24 cellular contexts compared by ENCODE assay signal in genomic region chr2:26170795-26171194, GRCh38. TPM values are rescaled to one million over a fixed set of nuclear protein-coding genes. Genes with fewer than 3 reads are reported as not detected.
DNase-seq lines count a peak whose midpoint lies in the region; FAIRE-seq and TF ChIP-seq lines count a peak whose summit lies in the region.
"Had no signal": no experiment of that assay in that cellular context is flagged by ENCODE, and none has a peak within 500 bp of the region (broad histone marks: within the 10 kb centered on the region; RNA-seq: fewer than 3 reads in every experiment).

No MANE protein-coding gene starts in this region.

- H3K9me3 ChIP-seq in transverse colon, result no peaks in the 10 kb centered on the region
- H3K9me3 ChIP-seq: MG63, pancreas, thyroid gland had no signal

- H3K4me1 Mint-ChIP-seq in activated naive CD4-positive, alpha-beta T cell treated with anti-CD3 and anti-CD28 coated beads, Interleukin-2, amount 50 U/mL, for 24 hours, result peaks cover 17% of the 10 kb centered on the region
- H3K4me1 Mint-ChIP-seq in glutamatergic neuron (ENCODE audit: low read depth, unreplicated experiment) (peaks cover 10% of the 10 kb centered on the region), neural crest cell (peaks cover 16% of the 10 kb centered on the region)

- H3K36me3 ChIP-seq in transverse colon, result no peaks in the 10 kb centered on the region
- H3K36me3 ChIP-seq: cardiac muscle cell, MG63, pancreas, thyroid gland had no signal

- H3K36me3 Mint-ChIP-seq in activated naive CD4-positive, alpha-beta T cell treated with anti-CD3 and anti-CD28 coated beads, Interleukin-2, amount 50 U/mL, for 24 hours, result no peaks in the 10 kb centered on the region
- H3K36me3 Mint-ChIP-seq in glutamatergic neuron (ENCODE audit: unreplicated experiment) (no peaks in the 10 kb centered on the region), neural crest cell (ENCODE audit: low read depth) (no peaks in the 10 kb centered on the region)

- H3K27me3 Mint-ChIP-seq in activated naive CD4-positive, alpha-beta T cell treated with anti-CD3 and anti-CD28 coated beads, Interleukin-2, amount 50 U/mL, for 24 hours, result peaks cover 25% of the 10 kb centered on the region
- peaks cover 7% of the 10 kb centered on the region for H3K27me3 Mint-ChIP-seq in glutamatergic neuron (ENCODE audit: unreplicated experiment)
- peaks cover 25% of the 10 kb centered on the region for H3K27me3 Mint-ChIP-seq in neural crest cell (ENCODE audit: low read depth)

- TF ChIP-seq EP300 in transverse colon (IDR thresholded peaks at IDR 0.05; ENCODE audit: low read depth), result no peak

- intact Hi-C loops in transverse colon (cut with DNase I; ENCODE audit: low total_unique reads), result loop anchor here (10.0 kb wide), 1 partner anchor 416 kb away; no protein-coding TSS in a partner anchor

- H3K4me3 ChIP-seq in transverse colon, result no peak overlapping the region
- H3K4me3 ChIP-seq: cardiac muscle cell, GM23338, MG63, pancreas, thyroid gland had no signal

- 67 to 86% methylated on average over 3 to 9 of the region's 9 CpGs for whole genome bisulfite sequencing in transverse colon (ENCODE audit: low coverage in 1 of 2), 2 donors

- FAIRE-seq in GM12892 (lab: Jason Lieb, UNC), result no peak
- FAIRE-seq: A204.1, pancreas, TTC549 had no signal

- TF ChIP-seq POLR2A in GM12892 (IDR thresholded peaks at IDR 0.05; ENCODE audit: low read depth, low read length), result no peak
- TF ChIP-seq POLR2A in transverse colon (IDR thresholded peaks at IDR 0.05), result no peak

- H3K27ac Mint-ChIP-seq in activated naive CD4-positive, alpha-beta T cell treated with anti-CD3 and anti-CD28 coated beads, Interleukin-2, amount 50 U/mL, for 24 hours, result no peak overlapping the region
- H3K27ac Mint-ChIP-seq in glutamatergic neuron (ENCODE audit: unreplicated experiment) (peak overlapping the region; percentile 44), neural crest cell (ENCODE audit: unreplicated experiment) (no peak overlapping the region)
- H3K27ac Mint-ChIP-seq: activated CD4-positive, alpha-beta T cell treated with anti-CD3 and anti-CD28 coated beads for 36 hours; activated T-cell treated with anti-CD3 and anti-CD28 coated beads, Interleukin-2, amount 50 U/mL, for 72 hours; GM23338 had no signal

- TF ChIP-seq CTCF in glutamatergic neuron (IDR thresholded peaks at IDR 0.05; ENCODE audit: partially characterized antibody, unreplicated experiment) (no peak), neural crest cell (conservative IDR thresholded peaks at IDR 0.05) (no peak), transverse colon (IDR thresholded peaks at IDR 0.05) (no peak)

- H3K4me3 Mint-ChIP-seq in activated naive CD4-positive, alpha-beta T cell treated with anti-CD3 and anti-CD28 coated beads, Interleukin-2, amount 50 U/mL, for 24 hours, result peak overlapping the region; percentile 42
- no peak overlapping the region for H3K4me3 Mint-ChIP-seq in glutamatergic neuron (ENCODE audit: unreplicated experiment)
- H3K4me3 Mint-ChIP-seq in neural crest cell, result peak overlapping the region; percentile 90

- peaks cover 42% of the 10 kb centered on the region for H3K27me3 ChIP-seq in transverse colon
- H3K27me3 ChIP-seq: MG63, pancreas had no signal

- no peak overlapping the region for H3K27ac ChIP-seq in transverse colon
- H3K27ac ChIP-seq: cardiac muscle cell, pancreas, thyroid gland had no signal

- peaks cover 9 to 18% (median 13%) of the 10 kb centered on the region in 4 donors for H3K4me1 ChIP-seq in transverse colon

- H3K9me3 Mint-ChIP-seq in activated naive CD4-positive, alpha-beta T cell treated with anti-CD3 and anti-CD28 coated beads, Interleukin-2, amount 50 U/mL, for 24 hours, result no peaks in the 10 kb centered on the region
- H3K9me3 Mint-ChIP-seq in glutamatergic neuron (ENCODE audit: unreplicated experiment) (peaks cover 12% of the 10 kb centered on the region), neural crest cell (no peaks in the 10 kb centered on the region)
- H3K9me3 Mint-ChIP-seq: activated T-cell treated with anti-CD3 and anti-CD28 coated beads, Interleukin-2, amount 50 U/mL, for 72 hours; stimulated activated naive CD8-positive, alpha-beta T cell treated with anti-CD3 and anti-CD28 coated beads, Interleukin-15, amount 100 ng/mL, for 72 hours had no signal

- no peak for DNase-seq in activated naive CD4-positive, alpha-beta T cell (lab: John Stamatoyannopoulos, UW)
- no peak for DNase-seq in glutamatergic neuron
- DNase-seq in neural crest cell (ENCODE audit: low read depth, low spot score), result no peak
- DNase-seq in GM03348 (ENCODE audit: low spot score), result no peak
- DNase-seq in activated CD4-positive, alpha-beta T cell treated with anti-CD3 and anti-CD28 coated beads for 4 hours, result no peak
- no peak for DNase-seq in GM12892 (ENCODE audit: insufficient read length)
- DNase-seq in transverse colon, result no peak
- DNase-seq: activated naive CD4-positive, alpha-beta T cell treated with anti-CD3 and anti-CD28 coated beads, Interleukin-2, amount 50 U/mL, for 16 hours; DMS79; kidney glomerular epithelial cell; mammary epithelial cell; MG63; pancreas; SW 1271; thyroid gland had no signal

- in situ Hi-C loops in transverse colon (cut with MboI; ENCODE audit: low pct_ligation_motif_present in 1 of 4, low pct_unique_long_range_greater_than_20kb in 1 of 4, low sequenced_read_pairs in 3 of 4), result no loop called here

RNA-seq across cellular contexts. Expression of gene GAREM2, which starts 2.1 kb away (rescaled TPM):
- total RNA-seq in glutamatergic neuron (ENCODE audit: unreplicated experiment) (49.3 TPM), neural crest cell (21.3 and 21.8 TPM in 2 replicates), transverse colon (1 to 10 TPM in 3 of 4 donors, not detected in 1; 1.5 to 4.6 (median 2.2) TPM)
- polyA plus RNA-seq in GM12892 (2012; ENCODE audit: missing spikeins), result 0.70 TPM
- total RNA-seq: OCI-LY7 had no signal
